7 cellular contexts compared by ENCODE assay signal in genomic region chrX:49291615-49292337, GRCh38. TPM values are rescaled to one million over a fixed set of nuclear protein-coding genes. Genes with fewer than 3 reads are reported as not detected.
A peak's percentile ranks its signal among the peaks of the same experiment; 100 is the strongest.
DNase-seq lines count a peak whose midpoint lies in the region; ATAC-seq and TF ChIP-seq lines count a peak whose summit lies in the region.

No MANE protein-coding gene starts in this region.

- WGBS in heart right ventricle, 2 donors, result 16 to 20% methylated on average over 11 of the region's 11 CpGs

- peak; percentile 68 for TF ChIP-seq CTCF in GM10266 (IDR thresholded peaks at IDR 0.05; ENCODE audit: control insufficient read depth, insufficient read depth, low read depth, missing control alignments)
- TF ChIP-seq CTCF in heart right ventricle (IDR thresholded peaks at IDR 0.05), result peak; percentile 22 to 69 (median 58)

- H3K4me1 Mint-ChIP-seq in activated naive CD4-positive, alpha-beta T cell treated with anti-CD3 and anti-CD28 coated beads for 36 hours (ENCODE audit: low read depth), result peaks cover 35% of the 10 kb centered on the region

- no peak overlapping the region for H3K27ac ChIP-seq in SJSA1
- no peak overlapping the region for H3K27ac ChIP-seq in heart right ventricle

- CTCF ChIA-PET in activated naive CD4-positive, alpha-beta T cell treated with anti-CD3 and anti-CD28 coated beads for 36 hours (lab: Charles Lee), result interaction anchor here (0.7 to 2.6 kb wide), 8 partner anchors 10 to 462 kb away, joined by 3 to 17 read pairs (median 3); no protein-coding TSS in a partner anchor

- DNase-seq in GM10266 (ENCODE audit: extremely low spot score) (peak; percentile 39), SJSA1 (ENCODE audit: low read depth in 1 of 2, low spot score in 2 of 2) (peak; percentile 25 to 62), heart right ventricle (peak; percentile 33 to 48), sciatic nerve (ENCODE audit: low spot score) (peak; percentile 70), 8988T (no peak)
- peak; percentile 88 for DNase-seq in activated naive CD4-positive, alpha-beta T cell treated with anti-CD3 and anti-CD28 coated beads for 36 hours

- H3K36me3 Mint-ChIP-seq in activated naive CD4-positive, alpha-beta T cell treated with anti-CD3 and anti-CD28 coated beads for 36 hours (ENCODE audit: low read depth), result no peaks in the 10 kb centered on the region

- H3K27ac Mint-ChIP-seq in activated naive CD4-positive, alpha-beta T cell treated with anti-CD3 and anti-CD28 coated beads for 36 hours, result no peak overlapping the region

- intact Hi-C loops in activated naive CD4-positive, alpha-beta T cell treated with anti-CD3 and anti-CD28 coated beads for 36 hours (cut with micrococcal nuclease), result loop anchor here (1.0 to 10.0 kb wide), 4 partner anchors 353 to 626 kb away; no protein-coding TSS in a partner anchor
- intact Hi-C loops in heart right ventricle (cut with DNase I) (loop anchor here in 2 of 10 donors (2.0 to 10.0 kb wide), 2 partner anchors 463 kb away; no protein-coding TSS in a partner anchor), sciatic nerve (cut with DNase I) (no loop called here)

- H3K27me3 ChIP-seq in SJSA1 (replicated peaks), result no peaks in the 10 kb centered on the region
- peaks cover 0 to 10% (median 0%) of the 10 kb centered on the region in 7 donors for H3K27me3 ChIP-seq in heart right ventricle

- no peaks in the 10 kb centered on the region for H3K9me3 ChIP-seq in SJSA1 (replicated peaks)
- no peaks in the 10 kb centered on the region for H3K9me3 ChIP-seq in heart right ventricle

- no peaks in the 10 kb centered on the region for H3K36me3 ChIP-seq in SJSA1
- no peaks in the 10 kb centered on the region for H3K36me3 ChIP-seq in heart right ventricle

- no peaks in the 10 kb centered on the region for H3K27me3 Mint-ChIP-seq in activated naive CD4-positive, alpha-beta T cell treated with anti-CD3 and anti-CD28 coated beads for 36 hours (ENCODE audit: low read depth)

- H3K4me3 ChIP-seq in SJSA1, result no peak overlapping the region
- H3K4me3 ChIP-seq in heart right ventricle, result no peak overlapping the region

- H3K4me1 ChIP-seq in SJSA1 (replicated peaks) (no peaks in the 10 kb centered on the region), heart right ventricle (peaks cover 0 to 5% (median 0%) of the 10 kb centered on the region in 9 donors)

- H3K4me3 Mint-ChIP-seq in activated naive CD4-positive, alpha-beta T cell treated with anti-CD3 and anti-CD28 coated beads for 36 hours, result no peak overlapping the region

- no peaks in the 10 kb centered on the region for H3K9me3 Mint-ChIP-seq in activated naive CD4-positive, alpha-beta T cell treated with anti-CD3 and anti-CD28 coated beads for 36 hours

- peak; percentile 79 for ATAC-seq in HG03342 (IDR thresholded peaks at IDR 0.05; ENCODE audit: unreplicated experiment)
- ATAC-seq in heart right ventricle, result peak; percentile 41 to 76 (median 65)
- peak; percentile 62 for ATAC-seq in sciatic nerve

RNA-seq across cellular contexts. Expression of gene GAGE10, which starts 11.7 kb away (rescaled TPM):
- not detected in 2 replicates for total RNA-seq in SJSA1 (2014; rRNA removed; shearing (Covaris generic))
- not detected for total RNA-seq in activated naive CD4-positive, alpha-beta T cell treated with anti-CD3 and anti-CD28 coated beads for 36 hours
- total RNA-seq in heart right ventricle, result not detected
- not detected for polyA plus RNA-seq in heart right ventricle
- total RNA-seq in sciatic nerve, result not detected

RNA-seq across cellular contexts. Expression of gene PPP1R3F, which starts 22.2 kb away (rescaled TPM):
- total RNA-seq in SJSA1 (2014; rRNA removed; shearing (Covaris generic)), result 6.5 and 6.8 TPM in 2 replicates
- total RNA-seq in activated naive CD4-positive, alpha-beta T cell treated with anti-CD3 and anti-CD28 coated beads for 36 hours, result 1 to 10 TPM; 2.4 to 3.4 TPM
- total RNA-seq in heart right ventricle (10 to 100 TPM; 16.1 to 26.0 (median 19.8) TPM), sciatic nerve (9.9 TPM)
- polyA plus RNA-seq in heart right ventricle, result 10 to 100 TPM; 10.8 to 23.1 TPM

RNA-seq across cellular contexts. Expression of gene FOXP3, which starts 27.3 kb away (rescaled TPM):
- not detected in 2 replicates for total RNA-seq in SJSA1 (2014; rRNA removed; shearing (Covaris generic))
- 1 to 10 TPM; 7.1 to 7.5 TPM for total RNA-seq in activated naive CD4-positive, alpha-beta T cell treated with anti-CD3 and anti-CD28 coated beads for 36 hours
- total RNA-seq in heart right ventricle, result 1 to 10 TPM in 1 of 10 donors, not detected in 9; 1.2 TPM
- polyA plus RNA-seq in heart right ventricle, result under 1 TPM in 1 of 2 donors, not detected in 1; 0.04 TPM
- 0.13 TPM for total RNA-seq in sciatic nerve

RNA-seq across cellular contexts. Expression of gene GAGE12J, which starts 30.1 kb away (rescaled TPM):
- not detected in 2 replicates for total RNA-seq in SJSA1 (2014; rRNA removed; shearing (Covaris generic))
- not detected for total RNA-seq in activated naive CD4-positive, alpha-beta T cell treated with anti-CD3 and anti-CD28 coated beads for 36 hours
- total RNA-seq in heart right ventricle, result not detected
- not detected for polyA plus RNA-seq in heart right ventricle
- not detected for total RNA-seq in sciatic nerve

RNA-seq across cellular contexts. Expression of gene GAGE13, which starts 39.6 kb away (rescaled TPM):
- not detected in 2 replicates for total RNA-seq in SJSA1 (2014; rRNA removed; shearing (Covaris generic))
- not detected for total RNA-seq in activated naive CD4-positive, alpha-beta T cell treated with anti-CD3 and anti-CD28 coated beads for 36 hours
- total RNA-seq in heart right ventricle (not detected), sciatic nerve (not detected)
- polyA plus RNA-seq in heart right ventricle, result not detected
